8 cellular contexts compared by ENCODE assay signal in genomic region chr14:50668008-50668851, GRCh38. TPM values are rescaled to one million over a fixed set of nuclear protein-coding genes. Genes with fewer than 3 reads are reported as not detected.
A peak's percentile ranks its signal among the peaks of the same experiment; 100 is the strongest.
DNase-seq lines count a peak whose midpoint lies in the region; ATAC-seq and TF ChIP-seq lines count a peak whose summit lies in the region.

Gene SAV1, minus strand, starts transcription at chr14:50668306. Its CDS starts 339 bp downstream, at chr14:50667967.

- peak; percentile 76 for DNase-seq in Ammon's horn (ENCODE audit: low spot score)
- DNase-seq in NCI-H524 (lab: John Stamatoyannopoulos, UW), result peak; percentile 89 to 92
- peak; percentile 67 for DNase-seq in activated CD4-positive, alpha-beta memory T cell treated with anti-CD3 and anti-CD28 coated beads for 36 hours
- peak; percentile 92 for DNase-seq in ecto neural progenitor cell (ENCODE audit: low spot score)
- peak; percentile 75 for DNase-seq in lung (ENCODE audit: low spot score)
- peak; percentile 12 to 39 (median 22) for DNase-seq in stimulated activated CD4-positive, alpha-beta T cell treated with anti-CD3 and anti-CD28 coated beads, TNF-alpha, amount 100 ng/mL, for 4 hours (ENCODE audit: low read depth in 3 of 3)

- peaks cover 0 to 4% of the 10 kb centered on the region in 2 donors for H3K36me3 ChIP-seq in lung (ENCODE audit: control insufficient read depth in 2 of 2, insufficient read depth in 2 of 2, low read length in 2 of 2)

- intact Hi-C loops in activated CD4-positive, alpha-beta memory T cell treated with anti-CD3 and anti-CD28 coated beads for 36 hours (cut with micrococcal nuclease), result loop anchor here (2.0 to 5.0 kb wide), 4 partner anchors 94 to 356 kb away; partner anchors contain the start of genes DMAC2L and L2HGDH

- H3K4me3 ChIP-seq in lung, result peak within 1 kb of the TSS; percentile 72

- no peak within 1 kb of the TSS for H3K4me3 Mint-ChIP-seq in activated CD4-positive, alpha-beta memory T cell treated with anti-CD3 and anti-CD28 coated beads for 36 hours

- peak; percentile 64 for ATAC-seq in GM19025 (IDR thresholded peaks at IDR 0.05; ENCODE audit: low read depth, unreplicated experiment)
- ATAC-seq in HG03280 (IDR thresholded peaks at IDR 0.05; ENCODE audit: unreplicated experiment), result peak; percentile 49
- ATAC-seq in lung (ENCODE audit: insufficient read depth, low FRiP score), result peak; percentile 86

- H3K9me3 Mint-ChIP-seq in activated CD4-positive, alpha-beta memory T cell treated with anti-CD3 and anti-CD28 coated beads for 36 hours, result no peaks in the 10 kb centered on the region

- H3K36me3 Mint-ChIP-seq in activated CD4-positive, alpha-beta memory T cell treated with anti-CD3 and anti-CD28 coated beads for 36 hours, result peaks cover 7% of the 10 kb centered on the region

- H3K27me3 ChIP-seq in lung (ENCODE audit: control insufficient read depth, insufficient read depth), result no peaks in the 10 kb centered on the region

- CTCF ChIA-PET in activated CD4-positive, alpha-beta memory T cell treated with anti-CD3 and anti-CD28 coated beads for 36 hours (lab: Charles Lee), result interaction anchor here (1.0 kb wide), 1 partner anchor 109 kb away, joined by 3 read pairs; no protein-coding TSS in a partner anchor

- peaks cover 0 to 7% of the 10 kb centered on the region in 2 donors for H3K4me1 ChIP-seq in lung (ENCODE audit: control insufficient read depth in 2 of 2, insufficient read depth in 2 of 2, low read length in 2 of 2)

- H3K4me1 Mint-ChIP-seq in activated CD4-positive, alpha-beta memory T cell treated with anti-CD3 and anti-CD28 coated beads for 36 hours (ENCODE audit: low read depth), result peaks cover 18% of the 10 kb centered on the region

- peak within 1 kb of the TSS; percentile 63 for H3K27ac Mint-ChIP-seq in activated CD4-positive, alpha-beta memory T cell treated with anti-CD3 and anti-CD28 coated beads for 36 hours

- POLR2A ChIA-PET in activated CD4-positive, alpha-beta memory T cell treated with anti-CD3 and anti-CD28 coated beads for 36 hours (lab: Charles Lee), result interaction anchor here (0.6 to 1.4 kb wide), 11 partner anchors 9 to 348 kb away, joined by 3 to 10 read pairs (median 4); partner anchors contain the start of gene NIN

- peak within 1 kb of the TSS; percentile 97 to 99 for H3K27ac ChIP-seq in lung (ENCODE audit: low read depth in 1 of 2, low read length in 1 of 2)

- WGBS in lung, 2 donors, result 0% methylated on average over 69 to 92 of the region's 92 CpGs

- no peaks in the 10 kb centered on the region for H3K9me3 ChIP-seq in lung (ENCODE audit: control insufficient read depth in 2 of 2, insufficient read depth in 1 of 2, low read length in 1 of 2)

- H3K27me3 Mint-ChIP-seq in activated CD4-positive, alpha-beta memory T cell treated with anti-CD3 and anti-CD28 coated beads for 36 hours, result no peaks in the 10 kb centered on the region

- TF ChIP-seq CTCF in lung (IDR thresholded peaks at IDR 0.05; ENCODE audit: control extremely low read depth, extremely low read depth), result no peak

RNA-seq across cellular contexts. Expression of gene SAV1, which starts in this region (rescaled TPM):
- total RNA-seq in activated CD4-positive, alpha-beta memory T cell treated with anti-CD3 and anti-CD28 coated beads for 36 hours, result 10 to 100 TPM; 13.4 to 13.5 TPM
- total RNA-seq in lung, result 10 to 100 TPM; 31.1 to 76.1 TPM
- 10 to 100 TPM; 17.9 to 27.5 TPM for polyA plus RNA-seq in lung

Comparison
In these comparisons a context has a peak if more than half of its experiments do, and no peak if none do; other contexts are left out.
1. Peak in every context shown above with its lines: DNase-seq, ATAC-seq, H3K4me3 ChIP-seq and H3K27ac ChIP-seq.
2. DNase-seq: peak in every context shown above with its lines; median percentile 92 in ecto neural progenitor cell; 90 in NCI-H524; 76 in Ammon's horn; 75 in lung; 67 in activated CD4-positive, alpha-beta memory T cell treated with anti-CD3 and anti-CD28 coated beads for 36 hours; 22 in stimulated activated CD4-positive, alpha-beta T cell treated with anti-CD3 and anti-CD28 coated beads, TNF-alpha, amount 100 ng/mL, for 4 hours.